15 cellular contexts compared by ENCODE assay signal in genomic region chr12:121424632-121424992, GRCh38. TPM values are rescaled to one million over a fixed set of nuclear protein-coding genes. Genes with fewer than 3 reads are reported as not detected.
A peak's percentile ranks its signal among the peaks of the same experiment; 100 is the strongest.
DNase-seq lines count a peak whose midpoint lies in the region; ATAC-seq and TF ChIP-seq lines count a peak whose summit lies in the region.
"Had no signal": no experiment of that assay in that cellular context is flagged by ENCODE, and none has a peak within 500 bp of the region (broad histone marks: within the 10 kb centered on the region; RNA-seq: fewer than 3 reads in every experiment).

No MANE protein-coding gene starts in this region.

- H3K4me2 ChIP-seq in DOHH2 (ENCODE audit: low read length) = peak overlapping the region; percentile 64
- H3K4me2 ChIP-seq: neural progenitor cell had no signal

- POLR2A ChIA-PET in activated B cell treated with CpG ODN at 0.5 μM for 24 hours (lab: Charles Lee) = interaction anchor here (0.6 to 5.7 kb wide), 11 partner anchors 10 to 1758 kb away, joined by 3 to 64 read pairs (median 3); partner anchors contain the start of genes ANAPC5 and RNF34

- peak overlapping the region; percentile 29; the same call in 1 of the 2 replicates for H3K27ac Mint-ChIP-seq in HFFc6
- H3K27ac Mint-ChIP-seq in activated B cell treated with CpG ODN at 0.5 μM for 24 hours = peak overlapping the region; percentile 77
- H3K27ac Mint-ChIP-seq: activated CD4-positive, alpha-beta T cell treated with anti-CD3 and anti-CD28 coated beads for 36 hours; activated CD8-positive, alpha-beta memory T cell treated with anti-CD3 and anti-CD28 coated beads, Interleukin-2, amount 10 ng/mL, durations not matched to agents 7 days and 5 days; mesothelial cell of epicardium; neural progenitor cell had no signal

- H3K27me3 ChIP-seq in DOHH2 (ENCODE audit: control insufficient read depth, low read length) (no peaks in the 10 kb centered on the region), sigmoid colon (no peaks in the 10 kb centered on the region)
- H3K27me3 ChIP-seq: neural progenitor cell, tibial artery had no signal

- H3K4me3 Mint-ChIP-seq in HFFc6 (no peak overlapping the region), activated B cell treated with CpG ODN at 0.5 μM for 24 hours (no peak overlapping the region)
- H3K4me3 Mint-ChIP-seq: activated CD4-positive, alpha-beta T cell treated with anti-CD3 and anti-CD28 coated beads for 36 hours; activated CD8-positive, alpha-beta memory T cell treated with anti-CD3 and anti-CD28 coated beads, Interleukin-2, amount 10 ng/mL, durations not matched to agents 7 days and 5 days; mesothelial cell of epicardium; neural progenitor cell had no signal

- H3K9me3 ChIP-seq in DOHH2 (ENCODE audit: control insufficient read depth, insufficient read depth, low read length) (no peaks in the 10 kb centered on the region), sigmoid colon (no peaks in the 10 kb centered on the region)
- H3K9me3 ChIP-seq: tibial artery had no signal

- peaks cover 37% of the 10 kb centered on the region for H3K79me2 ChIP-seq in DOHH2 (ENCODE audit: control insufficient read depth, low read length)

- H3F3A ChIP-seq in DOHH2 (ENCODE audit: control insufficient read depth, insufficient read depth) = peaks cover 43% of the 10 kb centered on the region

- H4K20me1 ChIP-seq in DOHH2 (ENCODE audit: control insufficient read depth, insufficient read depth, low read depth, low read length) = no peaks in the 10 kb centered on the region

- no peaks in the 10 kb centered on the region for H3K9me2 ChIP-seq in DOHH2 (replicated peaks; ENCODE audit: control insufficient read depth, low read length)

- H3K27ac ChIP-seq in DOHH2 (ENCODE audit: low read depth, low read length) (peak overlapping the region; percentile 95), sigmoid colon (peak overlapping the region; percentile 48 to 82 (median 74))
- H3K27ac ChIP-seq: neural progenitor cell, tibial artery had no signal

- ATAC-seq in activated B cell treated with CpG ODN at 0.5 μM for 24 hours (ENCODE audit: low read depth) = no peak
- ATAC-seq: activated CD8-positive, alpha-beta memory T cell treated with anti-CD3 and anti-CD28 coated beads, Interleukin-2, amount 10 ng/mL, durations not matched to agents 7 days and 5 days had no signal

- H3K4me1 Mint-ChIP-seq in HFFc6 (ENCODE audit: low read depth) (peaks cover 10% of the 10 kb centered on the region), activated B cell treated with CpG ODN at 0.5 μM for 24 hours (peaks cover 28% of the 10 kb centered on the region)
- H3K4me1 Mint-ChIP-seq: activated CD4-positive, alpha-beta T cell treated with anti-CD3 and anti-CD28 coated beads for 36 hours; mesothelial cell of epicardium; neural progenitor cell had no signal

- WGBS in sigmoid colon, 2 donors = 93 to 97% methylated on average over 1 of the region's 1 CpG

- TF ChIP-seq POLR2A in sigmoid colon (IDR thresholded peaks at IDR 0.05) = no peak

- DNase-seq in HFFc6 (no peak), activated B cell treated with CpG ODN at 0.5 μM for 24 hours (no peak), sigmoid colon (no peak), posterior cingulate gyrus (no peak), SHP77 (lab: John Stamatoyannopoulos, UW) (no peak), NCI-H524 treated with DMSO at 0.1 percent for 48 hours (lab: John Stamatoyannopoulos, UW) (no peak)
- DNase-seq: activated CD4-positive, alpha-beta T cell treated with anti-CD3 and anti-CD28 coated beads for 36 hours; activated CD8-positive, alpha-beta memory T cell treated with anti-CD3 and anti-CD28 coated beads, Interleukin-2, amount 10 ng/mL, durations not matched to agents 7 days and 5 days; activated gamma-delta T cell; NCI-H187; stimulated activated CD4-positive, alpha-beta T cell treated with anti-CD3 and anti-CD28 coated beads, Interleukin-12 subunit alpha, Interleukin-12 subunit beta, amount 100 ng/mL, for 4 hours had no signal

- TF ChIP-seq CTCF in DOHH2 (IDR thresholded peaks at IDR 0.05; ENCODE audit: low read depth, low read length, poor library complexity, severe bottlenecking) (no peak), HFFc6 (IDR thresholded peaks at IDR 0.05) (no peak), activated B cell treated with CpG ODN at 0.5 μM for 24 hours (IDR thresholded peaks at IDR 0.05) (no peak), sigmoid colon (IDR thresholded peaks at IDR 0.05) (no peak)

- H3K36me3 ChIP-seq in DOHH2 (ENCODE audit: control insufficient read depth, low read length) (peaks cover 87% of the 10 kb centered on the region), sigmoid colon (peaks cover 0 to 89% (median 28%) of the 10 kb centered on the region in 4 donors)

- H3K36me3 Mint-ChIP-seq in HFFc6 (ENCODE audit: low read depth) (peaks cover 55% of the 10 kb centered on the region), activated B cell treated with CpG ODN at 0.5 μM for 24 hours (ENCODE audit: low read depth) (peaks cover 90% of the 10 kb centered on the region)

- H3K4me3 ChIP-seq in DOHH2 (ENCODE audit: low read length) (peak overlapping the region; percentile 58), sigmoid colon (no peak overlapping the region)
- H3K4me3 ChIP-seq: neural progenitor cell, tibial artery had no signal

- CTCF ChIA-PET in activated B cell treated with CpG ODN at 0.5 μM for 24 hours (lab: Charles Lee) = interaction anchor here (0.9 to 1.3 kb wide), 2 partner anchors 18 to 19 kb away, joined by 3 read pairs; no protein-coding TSS in a partner anchor

- H3K4me1 ChIP-seq in DOHH2 (ENCODE audit: control insufficient read depth, low read length) (peaks cover 48% of the 10 kb centered on the region), sigmoid colon (peaks cover 0 to 77% (median 41%) of the 10 kb centered on the region in 4 donors)
- H3K4me1 ChIP-seq: neural progenitor cell, tibial artery had no signal

- H3K9me3 Mint-ChIP-seq in HFFc6 (no peaks in the 10 kb centered on the region), activated B cell treated with CpG ODN at 0.5 μM for 24 hours (no peaks in the 10 kb centered on the region)
- H3K9me3 Mint-ChIP-seq: mesothelial cell of epicardium, neural progenitor cell had no signal

- no peaks in the 10 kb centered on the region; the same call in none of the 2 replicates for H3K27me3 Mint-ChIP-seq in HFFc6 (ENCODE audit: insufficient read depth)
- no peaks in the 10 kb centered on the region for H3K27me3 Mint-ChIP-seq in activated B cell treated with CpG ODN at 0.5 μM for 24 hours
- H3K27me3 Mint-ChIP-seq: activated CD4-positive, alpha-beta T cell treated with anti-CD3 and anti-CD28 coated beads for 36 hours; activated CD8-positive, alpha-beta memory T cell treated with anti-CD3 and anti-CD28 coated beads, Interleukin-2, amount 10 ng/mL, durations not matched to agents 7 days and 5 days had no signal

- TF ChIP-seq EP300 in sigmoid colon (IDR thresholded peaks at IDR 0.05) = no peak

- intact Hi-C loops in activated B cell treated with CpG ODN at 0.5 μM for 24 hours (cut with micrococcal nuclease) (no loop called here), sigmoid colon (cut with DNase I) (no loop called here), posterior cingulate gyrus (cut with DNase I) (no loop called here)

RNA-seq across cellular contexts. Expression of gene RNF34, which starts 24.7 kb away (rescaled TPM):
- total RNA-seq in HFFc6 (2021; fragmentation: NEBNext Ultra II Directional; extraction: Animal tissue kit (Norgen Biotek cat#: 25700)) = 10 to 100 TPM; 33.1 to 41.6 (median 39.0) TPM
- total RNA-seq in activated B cell treated with CpG ODN at 0.5 μM for 24 hours (71.2 and 75.3 TPM in 2 replicates), sigmoid colon (10 to 100 TPM; 34.1 to 52.4 (median 37.4) TPM)
- polyA plus RNA-seq in sigmoid colon = 10 to 100 TPM; 19.8 to 34.3 (median 31.7) TPM
